Comparison of ENCODE assay signal across 15 cellular contexts in the genomic region with DNA sequence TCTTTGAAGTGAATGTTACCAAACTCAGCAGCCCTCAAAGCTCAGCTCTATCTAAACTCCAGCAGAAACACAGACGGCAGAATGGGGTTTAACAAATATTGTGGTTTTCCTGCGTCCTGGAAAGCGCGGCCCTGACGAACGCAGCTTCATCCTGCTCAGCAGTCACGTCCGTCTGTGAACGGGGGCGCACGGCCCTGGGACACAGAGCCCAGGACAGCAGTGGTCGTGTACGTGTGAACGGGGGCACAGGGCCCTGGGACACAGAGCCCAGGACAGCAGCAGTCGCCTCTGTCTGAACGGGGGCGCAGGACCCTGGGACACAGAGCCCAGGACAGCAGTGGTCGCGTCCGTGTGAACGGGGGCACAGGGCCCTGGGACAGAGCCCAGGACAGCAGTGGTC. TPM values are rescaled to one million over a fixed set of nuclear protein-coding genes. Genes with fewer than 3 reads are reported as not detected.
DNase-seq lines count a peak whose midpoint lies in the region; ATAC-seq and TF ChIP-seq lines count a peak whose summit lies in the region.
"Had no signal": no experiment of that assay in that cellular context is flagged by ENCODE, and none has a peak within 500 bp of the region (broad histone marks: within the 10 kb centered on the region; RNA-seq: fewer than 3 reads in every experiment).

No MANE protein-coding gene starts in this region.

- no peak overlapping the region for H4K8ac ChIP-seq in H9 (replicated peaks; ENCODE audit: insufficient read length, low read depth, low read length)

- H3K27ac Mint-ChIP-seq in H9, result no peak overlapping the region; a peak in 2 of 7 replicates
- H3K27ac Mint-ChIP-seq in chondrocyte (ENCODE audit: unreplicated experiment), result no peak overlapping the region
- peak overlapping the region; percentile 42 for H3K27ac Mint-ChIP-seq in nephron progenitor cell
- peak overlapping the region; percentile 45 for H3K27ac Mint-ChIP-seq in stimulated activated effector memory CD8-positive, alpha-beta T cell treated with anti-CD3 and anti-CD28 coated beads, Interleukin-12 subunit alpha, Interleukin-12 subunit beta, amount 100 ng/mL, for 72 hours
- H3K27ac Mint-ChIP-seq: CD14-positive monocyte; CD8-positive, alpha-beta T cell had no signal

- DNase-seq in H9, result no peak
- DNase-seq in chondrocyte (ENCODE audit: low spot score), result peak; percentile 68
- no peak for DNase-seq in nephron progenitor cell
- no peak for DNase-seq in stimulated activated effector memory CD8-positive, alpha-beta T cell treated with anti-CD3 and anti-CD28 coated beads, Interleukin-12 subunit alpha, Interleukin-12 subunit beta, amount 100 ng/mL, for 72 hours (ENCODE audit: low spot score in 2 of 2)
- DNase-seq in AG08396 (ENCODE audit: low spot score), result no peak
- no peak for DNase-seq in lower leg skin (ENCODE audit: low spot score in 2 of 2)
- DNase-seq: CD8-positive, alpha-beta T cell; COR-L47; DMS153; DMS79 treated with DMSO at 0.1 percent for 48 hours; EL; GM23248 had no signal

- no peak overlapping the region for H3K9ac ChIP-seq in H9 (ENCODE audit: extremely low read depth, insufficient read length, low read length)
- H3K9ac ChIP-seq: GM23248 had no signal

- no peak overlapping the region for H2BK5ac ChIP-seq in H9 (ENCODE audit: insufficient read length, low read length)

- H3K79me1 ChIP-seq in H9 (ENCODE audit: insufficient read depth, low read depth, low read length, poor library complexity, severe bottlenecking), result no peaks in the 10 kb centered on the region

- ATAC-seq in stimulated activated effector memory CD8-positive, alpha-beta T cell treated with anti-CD3 and anti-CD28 coated beads, Interleukin-12 subunit alpha, Interleukin-12 subunit beta, amount 100 ng/mL, for 72 hours, result no peak
- no peak for ATAC-seq in HG02642 (IDR thresholded peaks at IDR 0.05; ENCODE audit: poor library complexity, unreplicated experiment)
- ATAC-seq: CD8-positive, alpha-beta T cell had no signal

- H3K27me3 Mint-ChIP-seq in H9 (ENCODE audit: low read depth) (peaks cover 15% of the 10 kb centered on the region), chondrocyte (ENCODE audit: low read depth) (no peaks in the 10 kb centered on the region), nephron progenitor cell (ENCODE audit: low read depth, poor library complexity) (peaks cover 7% of the 10 kb centered on the region)

- no peak overlapping the region for H2BK12ac ChIP-seq in H9 (ENCODE audit: insufficient read length, low read depth, low read length)

- WGBS in H9 (ENCODE audit: extremely low coverage, insufficient read length, low lambda C conversion rate), result no CpG with 5 or more reads among the region's 21 CpGs
- 90 to 92% methylated on average over 21 of the region's 21 CpGs for WGBS in lower leg skin, 2 donors

- no peak overlapping the region for H3K4me3 ChIP-seq in lower leg skin (ENCODE audit: low read depth, poor library complexity, severe bottlenecking)
- H3K4me3 ChIP-seq: GM23248, HAP-1 had no signal

- no peaks in the 10 kb centered on the region for H3K4me1 ChIP-seq in H9 (ENCODE audit: insufficient read depth, low read length)
- H3K4me1 ChIP-seq: HAP-1 had no signal

- H4K20me1 ChIP-seq in H9 (ENCODE audit: control insufficient read depth, insufficient read depth, insufficient read length), result peaks cover 3% of the 10 kb centered on the region

- TF ChIP-seq CTCF in H9 (conservative IDR thresholded peaks at IDR 0.05), result no peak
- no peak for TF ChIP-seq CTCF in chondrocyte (IDR thresholded peaks at IDR 0.05)
- TF ChIP-seq CTCF in nephron progenitor cell (IDR thresholded peaks at IDR 0.05), result no peak
- no peak for TF ChIP-seq CTCF in lower leg skin (IDR thresholded peaks at IDR 0.05)

- no peaks in the 10 kb centered on the region for H3K79me2 ChIP-seq in H9 (ENCODE audit: insufficient read depth, low read length)

- no peak overlapping the region for H2AFZ ChIP-seq in H9 (ENCODE audit: low read length)
- H2AFZ ChIP-seq: GM23248 had no signal

- no peak overlapping the region for H2BK20ac ChIP-seq in H9 (ENCODE audit: low read depth, low read length, poor library complexity, severe bottlenecking)

- no peaks in the 10 kb centered on the region for H3K27me3 ChIP-seq in H9 (ENCODE audit: insufficient read depth, low read length)

- peak overlapping the region; percentile 43; the same call in 1 of the 2 replicates for H3K14ac ChIP-seq in H9 (ENCODE audit: insufficient read depth, low read length)

- H4K91ac ChIP-seq in H9 (ENCODE audit: insufficient read length, low read depth, low read length), result no peak overlapping the region

- no peak overlapping the region for H2BK15ac ChIP-seq in H9 (ENCODE audit: low read depth, low read length)

- H2AK5ac ChIP-seq in H9 (ENCODE audit: insufficient read length, low read length), result no peak overlapping the region

- no peak overlapping the region for H3K4ac ChIP-seq in H9 (ENCODE audit: low read depth, low read length)

- H3T11ph ChIP-seq in H9 (ENCODE audit: low read length), result no peak overlapping the region

- H3K18ac ChIP-seq in H9 (ENCODE audit: insufficient read length, low read depth, low read length), result no peak overlapping the region

- H3K27ac ChIP-seq in H9 (ENCODE audit: insufficient read length, low read depth, low read length), result no peak overlapping the region
- H3K27ac ChIP-seq: GM23248 had no signal

- no peak overlapping the region for H3K56ac ChIP-seq in H9 (ENCODE audit: insufficient read length, low read depth, low read length)

- H3K23me2 ChIP-seq in H9 (ENCODE audit: insufficient read length, low read depth, low read length, poor library complexity, severe bottlenecking), result no peaks in the 10 kb centered on the region

- H3K4me1 Mint-ChIP-seq in H9 (peaks cover 8 to 11% of the 10 kb centered on the region in 2 experiments), chondrocyte (ENCODE audit: low read depth) (no peaks in the 10 kb centered on the region), nephron progenitor cell (peaks cover 56% of the 10 kb centered on the region)
- no peaks in the 10 kb centered on the region for H3K4me1 Mint-ChIP-seq in stimulated activated effector memory CD8-positive, alpha-beta T cell treated with anti-CD3 and anti-CD28 coated beads, Interleukin-12 subunit alpha, Interleukin-12 subunit beta, amount 100 ng/mL, for 72 hours
- H3K4me1 Mint-ChIP-seq: CD14-positive monocyte had no signal

- 0 out of 5 replicates have a peak overlapping the region, but pooled peaks of 1 of the 2 experiments have one; percentile 38 for H3K4me3 Mint-ChIP-seq in H9
- H3K4me3 Mint-ChIP-seq in chondrocyte (ENCODE audit: unreplicated experiment), result no peak overlapping the region
- no peak overlapping the region for H3K4me3 Mint-ChIP-seq in nephron progenitor cell
- no peak overlapping the region for H3K4me3 Mint-ChIP-seq in stimulated activated effector memory CD8-positive, alpha-beta T cell treated with anti-CD3 and anti-CD28 coated beads, Interleukin-12 subunit alpha, Interleukin-12 subunit beta, amount 100 ng/mL, for 72 hours
- H3K4me3 Mint-ChIP-seq: CD14-positive monocyte; CD8-positive, alpha-beta T cell had no signal

- intact Hi-C loops in lower leg skin (cut with DNase I; ENCODE audit: low total_unique reads), result no loop called here

- no peak for TF ChIP-seq POLR2A in lower leg skin (IDR thresholded peaks at IDR 0.05)

- H2BK120ac ChIP-seq in H9 (ENCODE audit: low read depth, low read length, poor library complexity, severe bottlenecking), result no peak overlapping the region

- peaks cover 8% of the 10 kb centered on the region for H3K9me3 ChIP-seq in H9 (ENCODE audit: control insufficient read depth, low read depth, low read length)
- H3K9me3 ChIP-seq: HAP-1 had no signal

- H3K9me3 Mint-ChIP-seq in H9 (peaks cover 18 to 22% of the 10 kb centered on the region in 2 experiments), chondrocyte (ENCODE audit: low read depth) (no peaks in the 10 kb centered on the region), nephron progenitor cell (peaks cover 28% of the 10 kb centered on the region)
- peaks cover 2% of the 10 kb centered on the region for H3K9me3 Mint-ChIP-seq in stimulated activated effector memory CD8-positive, alpha-beta T cell treated with anti-CD3 and anti-CD28 coated beads, Interleukin-12 subunit alpha, Interleukin-12 subunit beta, amount 100 ng/mL, for 72 hours

- peaks cover 8 to 12% (median 8%) of the 10 kb centered on the region in 3 experiments for H3K36me3 Mint-ChIP-seq in H9 (ENCODE audit: insufficient read depth in 1 of 3, low read depth in 3 of 3)
- peaks cover 20% of the 10 kb centered on the region for H3K36me3 Mint-ChIP-seq in chondrocyte (ENCODE audit: low read depth)
- peaks cover 55% of the 10 kb centered on the region for H3K36me3 Mint-ChIP-seq in nephron progenitor cell (ENCODE audit: low read depth)
- H3K36me3 Mint-ChIP-seq in stimulated activated effector memory CD8-positive, alpha-beta T cell treated with anti-CD3 and anti-CD28 coated beads, Interleukin-12 subunit alpha, Interleukin-12 subunit beta, amount 100 ng/mL, for 72 hours, result peaks cover 23% of the 10 kb centered on the region

- no peak overlapping the region for H4K5ac ChIP-seq in H9 (ENCODE audit: insufficient read length, low read depth, low read length)

- no peak overlapping the region for H3K23ac ChIP-seq in H9 (ENCODE audit: insufficient read length, low read depth, low read length)

- no peak overlapping the region for H3K4me2 ChIP-seq in H9 (ENCODE audit: insufficient read depth, insufficient read length, low read length)

RNA-seq across cellular contexts. Expression of a gene that starts 41.1 kb away (rescaled TPM):
- 7.1 and 7.8 TPM in 2 replicates for total RNA-seq in H9 (2021)
- total RNA-seq in chondrocyte, result 21.6 to 25.6 TPM (median 21.7 TPM) in 3 replicates
- total RNA-seq in lower leg skin, result 10 to 100 TPM; 31.3 to 68.3 (median 50.3) TPM

RNA-seq across cellular contexts. Expression of a gene that starts 51.9 kb away (rescaled TPM):
- 8.9 and 9.6 TPM in 2 replicates for total RNA-seq in H9 (2021)
- total RNA-seq in chondrocyte, result 0.10 to 0.15 TPM (median 0.15 TPM) in 3 replicates
- 10 to 100 TPM in 2 of 4 donors, 1 to 10 TPM in 2; 3.0 to 27.7 (median 11.4) TPM for total RNA-seq in lower leg skin

Comparison
In these comparisons a context has a peak if more than half of its experiments do, and no peak if none do; other contexts are left out.
1. H3K27ac Mint-ChIP-seq: peak in nephron progenitor cell (single experiment) and stimulated activated effector memory CD8-positive, alpha-beta T cell treated with anti-CD3 and anti-CD28 coated beads, Interleukin-12 subunit alpha, Interleukin-12 subunit beta, amount 100 ng/mL, for 72 hours (single experiment); none in H9 (0 of 3) and chondrocyte (single experiment).